Comparison of ENCODE assay signal across 18 cellular contexts in the genomic region with DNA sequence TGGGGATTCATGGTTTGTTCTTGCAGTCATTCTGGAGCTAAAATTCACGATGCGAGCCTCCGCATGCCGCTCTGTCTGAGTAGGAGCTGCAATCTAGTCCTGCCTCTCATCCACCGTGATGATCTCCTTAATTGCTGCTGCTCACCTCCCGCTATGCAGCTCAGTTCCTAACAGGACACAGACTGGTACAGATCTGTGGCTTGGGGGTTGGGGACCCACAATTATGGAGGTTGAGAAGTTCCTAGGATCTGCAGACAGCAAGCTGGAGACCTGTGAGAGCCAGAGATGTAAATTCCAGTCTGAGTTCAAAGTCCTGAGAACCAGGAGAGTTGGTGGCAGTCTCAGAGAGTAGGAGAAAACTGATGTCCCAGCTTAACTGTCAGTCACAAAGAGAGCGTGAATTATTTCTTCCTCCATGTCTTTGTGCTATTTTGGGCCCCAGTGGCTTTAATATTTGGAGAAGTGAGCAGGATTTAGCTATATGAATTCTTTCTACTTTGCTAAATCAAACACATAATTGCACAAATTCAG.
A peak's percentile ranks its signal among the peaks of the same experiment; 100 is the strongest.
DNase-seq lines count a peak whose midpoint lies in the region; ATAC-seq, FAIRE-seq and TF ChIP-seq lines count a peak whose summit lies in the region.
"Had no signal": no experiment of that assay in that cellular context is flagged by ENCODE, and none has a peak within 500 bp of the region (broad histone marks: within the 10 kb centered on the region; RNA-seq: fewer than 3 reads in every experiment).

No MANE protein-coding gene starts in this region.

- H3K79me1 ChIP-seq in H1 (ENCODE audit: low read depth, low read length) (no peaks in the 10 kb centered on the region), trophoblast cell (ENCODE audit: low read length) (peaks cover 8% of the 10 kb centered on the region)

- no peaks in the 10 kb centered on the region for H3K27me3 ChIP-seq in Loucy (ENCODE audit: insufficient read depth, low read length, poor library complexity, severe bottlenecking)
- H3K27me3 ChIP-seq in H1 (replicated peaks in 1 of 4; ENCODE audit: control insufficient read depth in 3 of 4, extremely low read depth in 1 of 4, insufficient read depth in 3 of 4, low read length in 3 of 4), result no peaks in the 10 kb centered on the region
- H3K27me3 ChIP-seq in trophoblast cell (ENCODE audit: insufficient read depth, low read length), result no peaks in the 10 kb centered on the region

- H3K27ac Mint-ChIP-seq in activated T-cell treated with anti-CD3 and anti-CD28 coated beads, Interleukin-2, amount 50 U/mL, for 24 hours, result no peak overlapping the region
- H3K27ac Mint-ChIP-seq: B cell; CD4-positive, alpha-beta memory T cell had no signal

- H2BK5ac ChIP-seq in H1 (ENCODE audit: low read depth, low read length), result no peak overlapping the region
- H2BK5ac ChIP-seq in trophoblast cell (ENCODE audit: low read depth, low read length, poor library complexity), result no peak overlapping the region

- no peak overlapping the region for H2BK15ac ChIP-seq in H1 (ENCODE audit: low read length)

- no peak overlapping the region for H3K23ac ChIP-seq in H1 (ENCODE audit: insufficient read length)
- no peak overlapping the region for H3K23ac ChIP-seq in trophoblast cell (ENCODE audit: low read length)

- ATAC-seq in GM21526 (IDR thresholded peaks at IDR 0.05; ENCODE audit: low FRiP score, unreplicated experiment) (peak; percentile 40), esophagus mucosa (no peak), HG02623 (IDR thresholded peaks at IDR 0.05; ENCODE audit: unreplicated experiment) (no peak)

- H4K8ac ChIP-seq in H1 (ENCODE audit: extremely low read depth, insufficient read depth, low read length) (no peak overlapping the region), trophoblast cell (ENCODE audit: low read depth, low read length) (no peak overlapping the region)

- H3K4me1 Mint-ChIP-seq in activated T-cell treated with anti-CD3 and anti-CD28 coated beads, Interleukin-2, amount 50 U/mL, for 24 hours (ENCODE audit: low read depth), result no peaks in the 10 kb centered on the region
- H3K4me1 Mint-ChIP-seq: CD4-positive, alpha-beta memory T cell had no signal

- no peak overlapping the region for H3K4me3 Mint-ChIP-seq in activated T-cell treated with anti-CD3 and anti-CD28 coated beads, Interleukin-2, amount 50 U/mL, for 24 hours
- H3K4me3 Mint-ChIP-seq: B cell; CD4-positive, alpha-beta memory T cell had no signal

- no peak overlapping the region for H2BK20ac ChIP-seq in H1 (ENCODE audit: low read length)

- H4K91ac ChIP-seq in H1 (replicated peaks; ENCODE audit: insufficient read length, low read length) (no peak overlapping the region), trophoblast cell (ENCODE audit: low read depth, low read length) (no peak overlapping the region)

- H2AFZ ChIP-seq in Loucy (ENCODE audit: low read length), result peak overlapping the region; percentile 37; the same call in 1 of the 2 replicates
- H2AFZ ChIP-seq in H1 (ENCODE audit: low read length), result peak overlapping the region; percentile 49; the same call in 1 of the 2 replicates
- no peak overlapping the region for H2AFZ ChIP-seq in trophoblast cell (ENCODE audit: insufficient read depth, low read length, poor library complexity)

- FAIRE-seq in H1 (lab: Jason Lieb, UNC), result no peak

- CTCF ChIA-PET in H1 (lab: Charles Lee; ENCODE audit: partially characterized antibody), result interaction anchor here (0.8 to 3.3 kb wide), 15 partner anchors 8 to 395 kb away, joined by 3 to 13 read pairs (median 4); no protein-coding TSS in a partner anchor

- H2BK12ac ChIP-seq in H1 (ENCODE audit: low read depth, low read length) (no peak overlapping the region), trophoblast cell (ENCODE audit: low read length) (peak overlapping the region; percentile 68)

- H3K36me3 ChIP-seq in Loucy (ENCODE audit: insufficient read depth, low read length) (no peaks in the 10 kb centered on the region), H1 (ENCODE audit: control insufficient read depth in 2 of 4, insufficient read depth in 4 of 4, low read length in 3 of 4) (no peaks in the 10 kb centered on the region), trophoblast cell (ENCODE audit: control insufficient read depth in 1 of 2, insufficient read depth in 2 of 2, low read length in 2 of 2) (no peaks in the 10 kb centered on the region)

- H3K9me2 ChIP-seq in Loucy (replicated peaks; ENCODE audit: low read depth, low read length), result no peaks in the 10 kb centered on the region
- H3K9me2 ChIP-seq: SK-N-SH had no signal

- H3K4me1 ChIP-seq in Loucy (ENCODE audit: insufficient read depth, low read length, poor library complexity, severe bottlenecking), result no peaks in the 10 kb centered on the region
- peaks cover 0 to 7% (median 5%) of the 10 kb centered on the region in 4 experiments; a peak in 5 of 7 replicates for H3K4me1 ChIP-seq in H1 (replicated peaks in 1 of 4; ENCODE audit: control insufficient read depth in 3 of 4, insufficient read depth in 4 of 4, low read length in 3 of 4)
- peaks cover 13 to 15% of the 10 kb centered on the region in 2 experiments for H3K4me1 ChIP-seq in trophoblast cell (ENCODE audit: control insufficient read depth in 1 of 2, insufficient read depth in 2 of 2, low read length in 2 of 2)

- H3K4ac ChIP-seq in H1 (replicated peaks; ENCODE audit: insufficient read length, low read depth, low read length) (no peak overlapping the region), trophoblast cell (ENCODE audit: low read depth, low read length) (no peak overlapping the region)

- H3K9me3 Mint-ChIP-seq in activated T-cell treated with anti-CD3 and anti-CD28 coated beads, Interleukin-2, amount 50 U/mL, for 24 hours, result no peaks in the 10 kb centered on the region
- H3K9me3 Mint-ChIP-seq: CD4-positive, alpha-beta memory T cell had no signal

- H3K4me2 ChIP-seq in Loucy (ENCODE audit: low read depth, low read length, poor library complexity, severe bottlenecking) (no peak overlapping the region), H1 (ENCODE audit: insufficient read depth in 1 of 2, low read depth in 2 of 2, low read length in 2 of 2) (no peak overlapping the region), trophoblast cell (ENCODE audit: low read length) (no peak overlapping the region)
- H3K4me2 ChIP-seq: SK-N-SH had no signal

- no peak for TF ChIP-seq EP300 in H1 (IDR thresholded peaks at IDR 0.05; ENCODE audit: borderline replicate concordance in 1 of 2, low read depth in 2 of 2, low read length in 2 of 2)

- WGBS in H1 (ENCODE audit: extremely low coverage in 1 of 2, insufficient coverage in 1 of 2, insufficient read length in 1 of 2, insufficient replicate concordance in 2 of 2, low coverage in 1 of 2, low lambda C conversion rate in 2 of 2, missing lambda C conversion rate in 1 of 2), 2 experiments, result 97% methylated on average over 7 of the region's 7 CpGs; no CpG with 5 or more reads in 1 of the 2 experiments
- no CpG with 5 or more reads among the region's 7 CpGs for WGBS in trophoblast cell (ENCODE audit: extremely low coverage, insufficient coverage, insufficient read length)

- no peak overlapping the region for H4K5ac ChIP-seq in H1 (ENCODE audit: insufficient read length, low read depth, low read length)

- no peak overlapping the region for H3K56ac ChIP-seq in H1 (replicated peaks; ENCODE audit: insufficient read length, low read depth, low read length)

- H4K20me1 ChIP-seq in Loucy (ENCODE audit: insufficient read depth, low read length, poor library complexity, severe bottlenecking) (no peaks in the 10 kb centered on the region), H1 (replicated peaks in 1 of 2; ENCODE audit: control insufficient read depth in 1 of 2, insufficient read depth in 2 of 2, low read length in 2 of 2) (no peaks in the 10 kb centered on the region)

- no peaks in the 10 kb centered on the region for H3K23me2 ChIP-seq in H1 (ENCODE audit: low read depth, low read length)

- H3K27ac ChIP-seq in H1 (ENCODE audit: low read depth, low read length) (no peak overlapping the region), trophoblast cell (ENCODE audit: low read depth, low read length) (no peak overlapping the region)

- H3K36me3 Mint-ChIP-seq in activated T-cell treated with anti-CD3 and anti-CD28 coated beads, Interleukin-2, amount 50 U/mL, for 24 hours (ENCODE audit: low read depth), result no peaks in the 10 kb centered on the region
- H3K36me3 Mint-ChIP-seq: CD4-positive, alpha-beta memory T cell had no signal

- no peaks in the 10 kb centered on the region for H3K9me3 ChIP-seq in Loucy (ENCODE audit: insufficient read depth, low read depth, low read length)
- no peaks in the 10 kb centered on the region for H3K9me3 ChIP-seq in H1 (ENCODE audit: insufficient read depth in 2 of 2, low read depth in 1 of 2, low read length in 1 of 2)
- no peaks in the 10 kb centered on the region for H3K9me3 ChIP-seq in trophoblast cell (ENCODE audit: insufficient read depth, low read depth, low read length)

- peaks cover 8% of the 10 kb centered on the region for H3K27me3 Mint-ChIP-seq in activated T-cell treated with anti-CD3 and anti-CD28 coated beads, Interleukin-2, amount 50 U/mL, for 24 hours

- H3K18ac ChIP-seq in H1 (ENCODE audit: extremely low read depth, low read length) (no peak overlapping the region), trophoblast cell (ENCODE audit: low read length) (no peak overlapping the region)

- TF ChIP-seq POLR2A in H1 (IDR thresholded peaks at IDR 0.05; ENCODE audit: control extremely low read depth in 1 of 2, low read depth in 2 of 2, low read length in 2 of 2), result no peak

- H2AK5ac ChIP-seq in H1 (ENCODE audit: low read depth, low read length) (no peak overlapping the region), trophoblast cell (ENCODE audit: low read length) (no peak overlapping the region)

- DNase-seq in H1 (ENCODE audit: low read depth in 1 of 2, low spot score in 2 of 2) (no peak), trophoblast cell (peak; percentile 13 to 30), cerebellar nuclear complex (lab: John Stamatoyannopoulos, UW) (no peak)
- no peak for DNase-seq in activated T-cell treated with anti-CD3 and anti-CD28 coated beads, Interleukin-2, amount 50 U/mL, for 24 hours
- DNase-seq: CD4-positive, alpha-beta memory T cell; DMS 273 treated with DMSO at 0.1 percent for 48 hours; EL; GOT3; IMR-90; NCI-H2227 treated with DMSO at 0.1 percent for 48 hours; NCI-H526 treated with DMSO at 0.1 percent for 48 hours; SK-N-SH; T-helper 1 cell had no signal

- H2BK120ac ChIP-seq in H1 (replicated peaks; ENCODE audit: low read depth, low read length) (no peak overlapping the region), trophoblast cell (ENCODE audit: insufficient read depth, low read length, poor library complexity) (peak overlapping the region; percentile 37)

- TF ChIP-seq CTCF in Loucy (conservative IDR thresholded peaks at IDR 0.05; ENCODE audit: low read length), result no peak
- TF ChIP-seq CTCF in H1 (IDR thresholded peaks at IDR 0.05; ENCODE audit: control extremely low read depth in 1 of 3, insufficient read depth in 1 of 3, low read depth in 1 of 3, low read length in 3 of 3), result no peak

- H3F3A ChIP-seq in Loucy (ENCODE audit: low read depth), result no peaks in the 10 kb centered on the region

- H3K79me2 ChIP-seq in Loucy (ENCODE audit: insufficient read depth, low read length) (no peaks in the 10 kb centered on the region), H1 (ENCODE audit: control insufficient read depth in 1 of 2, insufficient read depth in 2 of 2, low read length in 2 of 2) (no peaks in the 10 kb centered on the region), trophoblast cell (ENCODE audit: control insufficient read depth, insufficient read depth, low read length, poor library complexity) (no peaks in the 10 kb centered on the region)

- H3K14ac ChIP-seq in H1 (ENCODE audit: insufficient read length) (no peak overlapping the region), trophoblast cell (ENCODE audit: low read length) (peak overlapping the region; percentile 3)

- no peak for TF ChIP-seq RAD21 in H1 (IDR thresholded peaks at IDR 0.05 in 1 of 2, conservative IDR thresholded peaks at IDR 0.05 in 1 of 2; ENCODE audit: low read depth in 2 of 2, low read length in 2 of 2)

- H4K12ac ChIP-seq in trophoblast cell (ENCODE audit: low read depth, low read length), result no peak overlapping the region

- H3K4me3 ChIP-seq in Loucy (ENCODE audit: low read length, poor library complexity, severe bottlenecking), result no peak overlapping the region
- no peak overlapping the region for H3K4me3 ChIP-seq in H1 (ENCODE audit: extremely low read depth in 1 of 4, insufficient read depth in 2 of 4, low read depth in 3 of 4, low read length in 4 of 4)
- no peak overlapping the region for H3K4me3 ChIP-seq in trophoblast cell (ENCODE audit: low read depth, low read length)

- H3K9ac ChIP-seq in Loucy (ENCODE audit: low read depth, low read length, poor library complexity, severe bottlenecking), result no peak overlapping the region
- H3K9ac ChIP-seq in H1 (replicated peaks in 1 of 4; ENCODE audit: extremely low read depth in 1 of 4, low read depth in 3 of 4, low read length in 3 of 4), result no peak overlapping the region
- no peak overlapping the region for H3K9ac ChIP-seq in trophoblast cell (ENCODE audit: low read length)
- H3K9ac ChIP-seq: SK-N-SH had no signal

- POLR2A ChIA-PET in H1 (lab: Charles Lee; ENCODE audit: partially characterized antibody), result no interaction called here

Comparison
In these comparisons a context has a peak if more than half of its experiments do, and no peak if none do; other contexts are left out.
1. DNase-seq: peak in trophoblast cell (2 of 2); none in H1 (0 of 2), activated T-cell treated with anti-CD3 and anti-CD28 coated beads, Interleukin-2, amount 50 U/mL, for 24 hours (single experiment) and cerebellar nuclear complex (0 of 2).